24 cellular contexts compared by ENCODE assay signal in genomic region chr7:22189230-22189629, GRCh38.
"Had no signal": no experiment of that assay in that cellular context is flagged by ENCODE, and none has a peak within 500 bp of the region (broad histone marks: within the 10 kb centered on the region; RNA-seq: fewer than 3 reads in every experiment).

No MANE protein-coding gene starts in this region.

- H3K9me3 ChIP-seq: sigmoid colon, SK-N-SH, thoracic aorta, upper lobe of right lung had no signal

- H3K36me3 ChIP-seq: brain microvascular endothelial cell, sigmoid colon had no signal

- H3K4me2 ChIP-seq: SK-N-SH had no signal

- ATAC-seq: activated CD8-positive, alpha-beta memory T cell treated with anti-CD3 and anti-CD28 coated beads, Interleukin-2, amount 10 ng/mL, durations not matched to agents 7 days and 5 days; activated CD8-positive, alpha-beta T cell treated with anti-CD3 and anti-CD28 coated beads for 36 hours; activated naive CD4-positive, alpha-beta T cell treated with anti-CD3 and anti-CD28 coated beads, Interleukin-2, amount 50 U/mL, for 72 hours; left cardiac atrium; stimulated activated naive B cell treated with anti-CD40 and anti-IgM and Interleukin-4, amounts not matched to agents 10 μg/mL and 1 μg/mL and 100 μg/mL, for 72 hours; upper lobe of right lung had no signal

- DNase-seq: activated CD4-positive, alpha-beta T cell treated with anti-CD3 and anti-CD28 coated beads, Interleukin-2, amount 10 ng/mL, durations not matched to agents 7 days and 5 days; activated CD4-positive, CD25-positive, alpha-beta regulatory T cell treated with anti-CD3 and anti-CD28 coated beads, Interleukin-2, amount 50 U/mL, for 72 hours; activated CD8-positive, alpha-beta memory T cell treated with anti-CD3 and anti-CD28 coated beads, Interleukin-2, amount 10 ng/mL, durations not matched to agents 7 days and 5 days; activated CD8-positive, alpha-beta T cell treated with anti-CD3 and anti-CD28 coated beads for 36 hours; activated T-cell treated with anti-CD3 and anti-CD28 coated beads for 4 hours; aorta; brain microvascular endothelial cell; erythroblast; foreskin fibroblast; left cardiac atrium; nephron progenitor cell; occipital lobe; posterior cingulate gyrus; sigmoid colon; SK-N-SH; stimulated activated CD4-positive, alpha-beta T cell treated with anti-CD3 and anti-CD28 coated beads, Interleukin-2, amount 100 ng/mL, for 48 hours; stimulated activated CD8-positive, alpha-beta memory T cell treated with anti-CD3 and anti-CD28 coated beads, Interleukin-4, amount 100 ng/mL, for 48 hours; stimulated activated naive B cell treated with anti-CD40 and anti-IgM and Interleukin-4, amounts not matched to agents 10 μg/mL and 1 μg/mL and 100 μg/mL, for 72 hours; T-helper 2 cell; upper lobe of right lung had no signal

- H3K27ac ChIP-seq: brain microvascular endothelial cell, coronary artery, sigmoid colon, thoracic aorta, upper lobe of right lung had no signal

- FAIRE-seq: endometrium had no signal

- H3K4me3 ChIP-seq: coronary artery, sigmoid colon, thoracic aorta, upper lobe of right lung had no signal

- H3K27me3 ChIP-seq: brain microvascular endothelial cell, sigmoid colon, upper lobe of right lung had no signal

- H3K9ac ChIP-seq: SK-N-SH had no signal
